ENCODE assay signal across 30 cellular contexts in the genomic region with DNA sequence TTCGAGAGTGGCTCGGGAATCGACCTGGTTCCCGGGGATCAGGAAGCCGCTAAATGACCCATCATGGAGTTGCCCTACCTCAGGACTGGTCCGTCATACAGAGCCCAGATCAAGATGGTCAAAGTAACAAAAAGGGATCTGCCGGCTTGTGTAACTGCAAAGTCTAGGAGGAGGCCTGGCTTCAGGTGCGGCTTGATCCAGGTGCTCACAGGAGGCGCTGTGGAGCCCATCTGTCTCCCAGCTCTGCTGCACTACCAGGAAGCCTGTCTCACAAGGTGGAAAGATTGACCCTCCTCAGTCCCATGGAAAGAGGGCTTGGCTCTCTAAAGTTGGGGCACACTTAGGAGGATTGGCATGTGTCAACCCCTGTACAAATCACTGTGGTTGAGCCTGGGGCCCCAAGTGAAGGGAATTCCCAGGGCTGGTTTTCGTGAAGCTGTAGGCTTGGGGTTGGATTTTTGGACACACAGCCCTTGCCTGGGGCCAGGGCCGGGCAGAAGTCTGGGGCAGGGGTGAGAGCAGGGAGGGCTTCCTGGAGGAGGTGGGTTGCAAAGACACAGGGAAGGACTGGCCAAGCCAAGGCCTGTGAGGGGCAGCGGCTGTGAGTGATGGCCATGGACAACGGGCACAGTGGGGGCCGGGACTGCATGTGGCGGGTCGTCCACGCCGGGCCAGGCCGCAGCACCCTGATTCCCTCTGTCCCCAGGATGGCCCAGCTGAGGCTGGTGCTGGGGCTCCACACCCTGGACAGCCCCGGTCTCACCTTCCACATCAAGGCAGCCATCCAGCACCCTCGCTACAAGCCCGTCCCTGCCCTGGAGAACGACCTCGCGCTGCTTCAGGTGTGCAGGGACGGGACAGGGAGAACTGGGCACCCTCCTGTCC. TPM values are rescaled to one million over a fixed set of nuclear protein-coding genes. Genes with fewer than 3 reads are reported as not detected.
DNase-seq lines count a peak whose midpoint lies in the region; ATAC-seq, FAIRE-seq and TF ChIP-seq lines count a peak whose summit lies in the region.
"Had no signal": no experiment of that assay in that cellular context is flagged by ENCODE, and none has a peak within 500 bp of the region (broad histone marks: within the 10 kb centered on the region; RNA-seq: fewer than 3 reads in every experiment).

No MANE protein-coding gene starts in this region.

- H3K9ac ChIP-seq in K562 (ENCODE audit: insufficient read depth in 1 of 2, low read depth in 2 of 2, low read length in 2 of 2) (peak overlapping the region in 1 of 2 experiments; percentile 26; a peak in 1 of 4 replicates), colonic mucosa (ENCODE audit: low read depth in 2 of 2, low read length in 2 of 2) (no peak overlapping the region)

- POLR2A ChIA-PET in K562 (lab: Yijun Ruan, JAX) = no interaction called here

- no peaks in the 10 kb centered on the region for H3K79me2 ChIP-seq in K562 (ENCODE audit: control insufficient read depth, insufficient read depth, low read length)

- CTCF ChIA-PET in K562 (lab: Yijun Ruan, JAX; ENCODE audit: low intra/inter-chr PET ratio) = no interaction called here

- FAIRE-seq in K562 (lab: Jason Lieb, UNC) = no peak
- FAIRE-seq: astrocyte, endothelial cell of umbilical vein, GM12892, islet of Langerhans had no signal

- no peak overlapping the region for H3K27ac ChIP-seq in K562 (ENCODE audit: extremely low read depth, low read depth, low read length)
- H3K27ac ChIP-seq in colonic mucosa = no peak overlapping the region
- H3K27ac ChIP-seq: upper lobe of left lung had no signal

- 66% methylated on average over 17 of the region's 26 CpGs for WGBS in K562 (ENCODE audit: insufficient coverage, low coverage, missing lambda C conversion rate)

- BruUV-seq in K562 (replicated peaks; lab: Mats Ljungman, UMichigan) = no TSS peak

- H2AFZ ChIP-seq in K562 (ENCODE audit: low read depth, low read length) = no peak overlapping the region

- TF ChIP-seq EP300 in K562 (IDR thresholded peaks at IDR 0.05; ENCODE audit: low read length) = no peak

- H3K9me3 ChIP-seq in K562 (replicated peaks; ENCODE audit: control insufficient read depth, insufficient read depth, low read depth, low read length) (no peaks in the 10 kb centered on the region), colonic mucosa (no peaks in the 10 kb centered on the region)
- H3K9me3 ChIP-seq: upper lobe of left lung had no signal

- no peaks in the 10 kb centered on the region for H3K9me1 ChIP-seq in K562 (ENCODE audit: control insufficient read depth, insufficient read depth, low read length)

- TF ChIP-seq POLR2A in K562 (conservative IDR thresholded peaks at IDR 0.05) = no peak

- TF ChIP-seq RAD21 in K562 (CRISPR knock-in tag; conservative IDR thresholded peaks at IDR 0.05 in 1 of 2, IDR thresholded peaks at IDR 0.05 in 1 of 2) = no peak

- ATAC-seq in K562 (no peak), GM19035 (IDR thresholded peaks at IDR 0.05; ENCODE audit: unreplicated experiment) (no peak), HG03097 (IDR thresholded peaks at IDR 0.05; ENCODE audit: low FRiP score, unreplicated experiment) (no peak)
- ATAC-seq: activated CD8-positive, alpha-beta T cell treated with anti-CD3 and anti-CD28 coated beads, Interleukin-2, amount 10 ng/mL, durations not matched to agents 7 days and 5 days; naive thymus-derived CD4-positive, alpha-beta T cell had no signal

- TF ChIP-seq CTCF in GM12872 (IDR thresholded peaks at IDR 0.05; ENCODE audit: insufficient read depth, low read depth, low read length) (0 out of 3 replicates have a peak, but pooled peaks have one; percentile 11), K562 (IDR thresholded peaks at IDR 0.05 in 2 of 3, conservative IDR thresholded peaks at IDR 0.05 in 1 of 3; ENCODE audit: insufficient read depth in 2 of 3, low read depth in 1 of 3, low read length in 3 of 3) (peak in 2 of 3 experiments; percentile 13 to 27; a peak in 1 of 6 replicates), kidney epithelial cell (IDR thresholded peaks at IDR 0.05; ENCODE audit: insufficient read depth, low read length, poor library complexity, severe bottlenecking) (peak; percentile 17), colonic mucosa (IDR thresholded peaks at IDR 0.05) (no peak)

- in situ Hi-C loops in K562 (cut with MboI) = no loop called here

- intact Hi-C loops in K562 (cut with micrococcal nuclease) (no loop called here), colonic mucosa (cut with DNase I) (no loop called here)

- no peak overlapping the region for H3K4me2 ChIP-seq in K562 (ENCODE audit: insufficient read depth, low read length)
- H3K4me2 ChIP-seq: smooth muscle cell had no signal

- no peaks in the 10 kb centered on the region for H3K36me3 ChIP-seq in K562 (ENCODE audit: control insufficient read depth, insufficient read depth, low read length)
- H3K36me3 ChIP-seq in kidney epithelial cell (ENCODE audit: control insufficient read depth, insufficient read depth, low read length) = no peaks in the 10 kb centered on the region
- H3K36me3 ChIP-seq in colonic mucosa = no peaks in the 10 kb centered on the region

- H3K4me1 ChIP-seq in K562 (replicated peaks in 1 of 2; ENCODE audit: control insufficient read depth in 2 of 2, insufficient read depth in 2 of 2, low read length in 2 of 2) (peaks cover 15 to 68% of the 10 kb centered on the region in 2 experiments), colonic mucosa (no peaks in the 10 kb centered on the region)

- H3K4me3 ChIP-seq in K562 = no peak overlapping the region
- H3K4me3 ChIP-seq in kidney epithelial cell (ENCODE audit: low read depth, low read length) = no peak overlapping the region
- H3K4me3 ChIP-seq in colonic mucosa = no peak overlapping the region
- H3K4me3 ChIP-seq: smooth muscle cell, upper lobe of left lung had no signal

- peak; percentile 20 for DNase-seq in AG08396 (ENCODE audit: low spot score)
- DNase-seq in K562 (ENCODE audit: extremely low read depth in 1 of 4, low spot score in 3 of 4) = peak in 2 of 4 experiments; percentile 8 to 9
- no peak for DNase-seq in kidney epithelial cell (ENCODE audit: low read depth)
- DNase-seq in colonic mucosa = no peak
- DNase-seq: activated CD8-positive, alpha-beta T cell treated with anti-CD3 and anti-CD28 coated beads, Interleukin-2, amount 10 ng/mL, durations not matched to agents 7 days and 5 days; activated effector memory CD4-positive, alpha-beta T cell treated with Interleukin-2 at 50 U/mL for 16 hours; activated naive CD8-positive, alpha-beta T cell treated with anti-CD3 and anti-CD28 coated beads for 36 hours; caudate nucleus; dermis blood vessel endothelial cell; GOT3; IMR-90; midbrain; naive thymus-derived CD4-positive, alpha-beta T cell; NCI-H1048; NCI-H1694 treated with DMSO at 0.1 percent for 48 hours; NCI-H524 treated with DMSO at 0.1 percent for 48 hours; NK-92 treated with Interleukin-12 subunit alpha and Interleukin-12 subunit beta, amount 100 ng/mL, for 24 hours; SHP77 treated with DMSO at 0.1 percent for 48 hours; SW 1271; upper lobe of left lung had no signal

- no peaks in the 10 kb centered on the region for H4K20me1 ChIP-seq in K562 (replicated peaks; ENCODE audit: control insufficient read depth, insufficient read depth, low read length)

- H3K27me3 ChIP-seq in K562 (ENCODE audit: control insufficient read depth in 2 of 2, insufficient read depth in 2 of 2, low read length in 2 of 2) (no peaks in the 10 kb centered on the region), kidney epithelial cell (ENCODE audit: control insufficient read depth, insufficient read depth, low read length) (peaks cover 11% of the 10 kb centered on the region), colonic mucosa (no peaks in the 10 kb centered on the region)
- H3K27me3 ChIP-seq: upper lobe of left lung had no signal

RNA-seq across cellular contexts. Expression of a gene that starts 4.2 kb away (rescaled TPM):
- 0.49 and 1.6 TPM in 2 replicates for total RNA-seq in K562 (2011; cell fraction: chromatin; rRNA removed; ENCODE audit: low replicate concordance)
- total RNA-seq in K562 (2011; cell fraction: nucleolus; rRNA removed) = 4.0 and 4.5 TPM in 2 replicates
- 1.4 and 1.9 TPM in 2 replicates for total RNA-seq in K562 (2011; cell fraction: nucleoplasm; rRNA removed)
- total RNA-seq in K562 (2014; rRNA removed) (2.3 and 2.6 TPM in 2 replicates), K562 (2014; rRNA removed; fragmentation: Illumina TruSeq; extraction: Trizol) (not detected in 2 replicates), K562 (2015; rRNA removed; fragmentation: Illumina TruSeq; extraction: Trizol) (0.62 and 1.1 TPM in 2 replicates), K562 (2021) (0.72 and 1.8 TPM in 2 replicates), kidney epithelial cell (not detected in 2 replicates), colonic mucosa (1 to 10 TPM in 1 of 2 donors, under 1 TPM in 1; 0.61 to 1.0 TPM)
- polyA plus RNA-seq in K562 (2011; rRNA removed) (0.70 and 0.97 TPM in 2 replicates), K562 (2014; fragmentation: Illumina TruSeq; extraction: Trizol) (0.61 TPM in 1 of 2 replicates, not detected in the other), K562 (2014; fragmentation: Nextera tagmentation; extraction: Ambion mirVana) (under 1 TPM; 0.08 to 0.27 TPM), K562 (2014; rRNA removed) (1.8 and 2.2 TPM in 2 replicates)
- polyA plus RNA-seq in K562 (2011; cell fraction: cytosol; rRNA removed) = 1.9 and 5.9 TPM in 2 replicates
- 0.87 and 1.8 TPM in 2 replicates for polyA plus RNA-seq in K562 (2011; cell fraction: nucleus; rRNA removed)
- polyA plus RNA-seq in K562 (2012) = 1.7 and 3.5 TPM in 2 replicates
- not detected in 2 replicates for polyA minus RNA-seq in K562 (2011; rRNA and poly(A)+ RNA removed)
- polyA minus RNA-seq in K562 (2011; cell fraction: cytosol; rRNA and poly(A)+ RNA removed) = 2.5 TPM in 1 of 2 replicates, not detected in the other
- not detected in 2 replicates for polyA minus RNA-seq in K562 (2011; cell fraction: nucleus; rRNA and poly(A)+ RNA removed)
- total RNA-seq: dermis blood vessel endothelial cell, endothelial cell of umbilical vein, IMR-90, renal cortical epithelial cell, smooth muscle cell had no signal
- polyA plus RNA-seq: endothelial cell of umbilical vein had no signal

RNA-seq across cellular contexts. Expression of a gene that starts 16.5 kb away (rescaled TPM):
- total RNA-seq in K562 (2011; cell fraction: chromatin; rRNA removed; ENCODE audit: low replicate concordance) = 34.1 and 85.3 TPM in 2 replicates
- 68.2 and 70.5 TPM in 2 replicates for total RNA-seq in K562 (2011; cell fraction: nucleolus; rRNA removed)
- total RNA-seq in K562 (2011; cell fraction: nucleoplasm; rRNA removed) = 40.9 and 50.4 TPM in 2 replicates
- 203 and 207 TPM in 2 replicates for total RNA-seq in K562 (2014; rRNA removed)
- total RNA-seq in K562 (2014; rRNA removed; fragmentation: Illumina TruSeq; extraction: Trizol) = 33.0 and 36.2 TPM in 2 replicates
- total RNA-seq in K562 (2015; rRNA removed; fragmentation: Illumina TruSeq; extraction: Trizol) = 65.5 and 75.7 TPM in 2 replicates
- total RNA-seq in K562 (2021) = 125 and 130 TPM in 2 replicates
- polyA plus RNA-seq in K562 (2011; rRNA removed) = 82.7 and 103 TPM in 2 replicates
- polyA plus RNA-seq in K562 (2011; cell fraction: cytosol; rRNA removed) = 89.6 and 173 TPM in 2 replicates
- polyA plus RNA-seq in K562 (2011; cell fraction: nucleus; rRNA removed) = 83.8 and 124 TPM in 2 replicates
- polyA plus RNA-seq in K562 (2012) = 72.7 and 83.2 TPM in 2 replicates
- polyA plus RNA-seq in K562 (2014; fragmentation: Illumina TruSeq; extraction: Trizol) = 55.7 and 88.4 TPM in 2 replicates
- polyA plus RNA-seq in K562 (2014; fragmentation: Nextera tagmentation; extraction: Ambion mirVana) = 1 to 10 TPM in 1 of 2 experiments, under 1 TPM in 1; 0.80 to 1.0 TPM
- 125 and 142 TPM in 2 replicates for polyA plus RNA-seq in K562 (2014; rRNA removed)
- 16.2 and 28.5 TPM in 2 replicates for polyA minus RNA-seq in K562 (2011; rRNA and poly(A)+ RNA removed)
- 36.4 and 44.9 TPM in 2 replicates for polyA minus RNA-seq in K562 (2011; cell fraction: cytosol; rRNA and poly(A)+ RNA removed)
- polyA minus RNA-seq in K562 (2011; cell fraction: nucleus; rRNA and poly(A)+ RNA removed) = 18.4 and 20.5 TPM in 2 replicates
- total RNA-seq in kidney epithelial cell = 168 and 194 TPM in 2 replicates
- 10 to 100 TPM; 60.7 to 93.4 TPM for total RNA-seq in colonic mucosa

RNA-seq across cellular contexts. Expression of a gene that starts 24.3 kb away (rescaled TPM):
- total RNA-seq in K562 (2011; cell fraction: chromatin; rRNA removed; ENCODE audit: low replicate concordance) = 106 and 369 TPM in 2 replicates
- 735 and 796 TPM in 2 replicates for total RNA-seq in K562 (2011; cell fraction: nucleolus; rRNA removed)
- 350 and 437 TPM in 2 replicates for total RNA-seq in K562 (2011; cell fraction: nucleoplasm; rRNA removed)
- total RNA-seq in K562 (2014; rRNA removed) (398 and 484 TPM in 2 replicates), K562 (2014; rRNA removed; fragmentation: Illumina TruSeq; extraction: Trizol) (59.1 and 89.1 TPM in 2 replicates), K562 (2015; rRNA removed; fragmentation: Illumina TruSeq; extraction: Trizol) (211 and 220 TPM in 2 replicates), K562 (2021) (495 and 506 TPM in 2 replicates), kidney epithelial cell (838 and 979 TPM in 2 replicates), colonic mucosa (1,000 to 10,000 TPM in 1 of 2 donors, 100 to 1,000 TPM in 1; 920 to 1,084 TPM)
- polyA plus RNA-seq in K562 (2011; rRNA removed) (129 and 411 TPM in 2 replicates), K562 (2014; fragmentation: Illumina TruSeq; extraction: Trizol) (187 and 351 TPM in 2 replicates), K562 (2014; fragmentation: Nextera tagmentation; extraction: Ambion mirVana) (10 to 100 TPM in 1 of 2 experiments, 1 to 10 TPM in 1; 4.6 to 17.9 TPM), K562 (2014; rRNA removed) (236 and 311 TPM in 2 replicates)
- polyA plus RNA-seq in K562 (2011; cell fraction: cytosol; rRNA removed) = 277 and 455 TPM in 2 replicates
- 198 and 199 TPM in 2 replicates for polyA plus RNA-seq in K562 (2011; cell fraction: nucleus; rRNA removed)
- polyA plus RNA-seq in K562 (2012) = 362 and 456 TPM in 2 replicates
- polyA minus RNA-seq in K562 (2011; rRNA and poly(A)+ RNA removed) = 61.0 and 70.9 TPM in 2 replicates
- polyA minus RNA-seq in K562 (2011; cell fraction: cytosol; rRNA and poly(A)+ RNA removed) = 197 and 315 TPM in 2 replicates
- 48.1 and 72.2 TPM in 2 replicates for polyA minus RNA-seq in K562 (2011; cell fraction: nucleus; rRNA and poly(A)+ RNA removed)

RNA-seq across cellular contexts. Expression of a gene that starts 40.8 kb away (rescaled TPM):
- total RNA-seq in K562 (2011; cell fraction: chromatin; rRNA removed; ENCODE audit: low replicate concordance) = 7.0 and 14.9 TPM in 2 replicates
- 10.1 and 11.5 TPM in 2 replicates for total RNA-seq in K562 (2011; cell fraction: nucleolus; rRNA removed)
- 5.3 and 6.3 TPM in 2 replicates for total RNA-seq in K562 (2011; cell fraction: nucleoplasm; rRNA removed)
- total RNA-seq in K562 (2014; rRNA removed) (22.6 and 31.6 TPM in 2 replicates), K562 (2014; rRNA removed; fragmentation: Illumina TruSeq; extraction: Trizol) (0.32 and 0.47 TPM in 2 replicates), K562 (2015; rRNA removed; fragmentation: Illumina TruSeq; extraction: Trizol) (1.2 and 2.3 TPM in 2 replicates), K562 (2021) (13.0 and 15.5 TPM in 2 replicates), kidney epithelial cell (52.7 and 68.8 TPM in 2 replicates), colonic mucosa (10 to 100 TPM; 13.3 to 14.4 TPM)
- polyA plus RNA-seq in K562 (2011; rRNA removed) (0.93 and 1.2 TPM in 2 replicates), K562 (2014; fragmentation: Illumina TruSeq; extraction: Trizol) (0.30 and 0.33 TPM in 2 replicates), K562 (2014; fragmentation: Nextera tagmentation; extraction: Ambion mirVana) (not detected), K562 (2014; rRNA removed) (12.2 and 15.0 TPM in 2 replicates)
- 1.9 and 24.8 TPM in 2 replicates for polyA plus RNA-seq in K562 (2011; cell fraction: cytosol; rRNA removed)
- 1.8 and 3.9 TPM in 2 replicates for polyA plus RNA-seq in K562 (2011; cell fraction: nucleus; rRNA removed)
- polyA plus RNA-seq in K562 (2012) = 5.5 and 10.3 TPM in 2 replicates
- polyA minus RNA-seq in K562 (2011; rRNA and poly(A)+ RNA removed) = 0.74 and 0.78 TPM in 2 replicates
- 1.6 and 5.0 TPM in 2 replicates for polyA minus RNA-seq in K562 (2011; cell fraction: cytosol; rRNA and poly(A)+ RNA removed)
- polyA minus RNA-seq in K562 (2011; cell fraction: nucleus; rRNA and poly(A)+ RNA removed) = 3.2 and 3.8 TPM in 2 replicates

RNA-seq across cellular contexts. Expression of a gene that starts 41.6 kb away (rescaled TPM):
- 2.7 and 8.1 TPM in 2 replicates for total RNA-seq in K562 (2011; cell fraction: chromatin; rRNA removed; ENCODE audit: low replicate concordance)
- total RNA-seq in K562 (2011; cell fraction: nucleolus; rRNA removed) = 6.2 and 7.2 TPM in 2 replicates
- total RNA-seq in K562 (2011; cell fraction: nucleoplasm; rRNA removed) = 3.6 and 3.7 TPM in 2 replicates
- total RNA-seq in K562 (2014; rRNA removed) (0.82 and 1.3 TPM in 2 replicates), K562 (2014; rRNA removed; fragmentation: Illumina TruSeq; extraction: Trizol) (0.29 and 0.40 TPM in 2 replicates), K562 (2015; rRNA removed; fragmentation: Illumina TruSeq; extraction: Trizol) (0.29 and 0.30 TPM in 2 replicates), K562 (2021) (3.9 and 4.2 TPM in 2 replicates), kidney epithelial cell (0.13 and 0.48 TPM in 2 replicates), colonic mucosa (under 1 TPM; 0.17 to 0.40 TPM)
- polyA plus RNA-seq in K562 (2011; rRNA removed) (0.64 and 0.76 TPM in 2 replicates), K562 (2014; fragmentation: Illumina TruSeq; extraction: Trizol) (0.91 and 1.9 TPM in 2 replicates), K562 (2014; fragmentation: Nextera tagmentation; extraction: Ambion mirVana) (not detected), K562 (2014; rRNA removed) (0.86 and 1.2 TPM in 2 replicates)
- polyA plus RNA-seq in K562 (2011; cell fraction: cytosol; rRNA removed) = 1.1 and 1.5 TPM in 2 replicates
- polyA plus RNA-seq in K562 (2011; cell fraction: nucleus; rRNA removed) = 3.0 and 3.9 TPM in 2 replicates
- polyA plus RNA-seq in K562 (2012) = 1.6 and 1.7 TPM in 2 replicates
- polyA minus RNA-seq in K562 (2011; rRNA and poly(A)+ RNA removed) = 1.3 and 1.6 TPM in 2 replicates
- 2.3 and 3.5 TPM in 2 replicates for polyA minus RNA-seq in K562 (2011; cell fraction: cytosol; rRNA and poly(A)+ RNA removed)
- 1.5 and 2.2 TPM in 2 replicates for polyA minus RNA-seq in K562 (2011; cell fraction: nucleus; rRNA and poly(A)+ RNA removed)
- polyA plus RNA-seq: CD14-positive monocyte; naive thymus-derived CD4-positive, alpha-beta T cell had no signal
